ENCODE assay signal across 14 cellular contexts in genomic region chr22:19068784-19069271, GRCh38.
"Had no signal": no experiment of that assay in that cellular context is flagged by ENCODE, and none has a peak within 500 bp of the region (broad histone marks: within the 10 kb centered on the region; RNA-seq: fewer than 3 reads in every experiment).

No MANE protein-coding gene starts in this region.

- ATAC-seq: activated T-cell treated with anti-CD3 and anti-CD28 coated beads, Interleukin-2, amount 50 U/mL, for 4 hours; mucosa of descending colon; natural killer cell had no signal

- H3K4me3 ChIP-seq: mucosa of descending colon, tibial artery had no signal

- H3K27ac Mint-ChIP-seq: activated naive CD8-positive, alpha-beta T cell treated with anti-CD3 and anti-CD28 coated beads for 36 hours; natural killer cell had no signal

- H3K27me3 Mint-ChIP-seq: activated naive CD8-positive, alpha-beta T cell treated with anti-CD3 and anti-CD28 coated beads for 36 hours had no signal

- H3K36me3 Mint-ChIP-seq: natural killer cell had no signal

- H3K9me3 ChIP-seq: mucosa of descending colon, tibial artery had no signal

- H3K27ac ChIP-seq: brain microvascular endothelial cell, tibial artery had no signal

- DNase-seq: activated CD4-positive, alpha-beta T cell treated with anti-CD3 and anti-CD28 coated beads for 48 hours; activated gamma-delta T cell; activated naive CD8-positive, alpha-beta T cell treated with anti-CD3 and anti-CD28 coated beads for 36 hours; activated T-cell treated with anti-CD3 and anti-CD28 coated beads, Interleukin-2, amount 50 U/mL, for 4 hours; brain microvascular endothelial cell; cerebellar nuclear complex; dermis blood vessel endothelial cell; erythroblast; hypothalamus; left cardiac atrium; mammary epithelial cell; mucosa of descending colon; natural killer cell had no signal

- H3K4me3 Mint-ChIP-seq: activated naive CD8-positive, alpha-beta T cell treated with anti-CD3 and anti-CD28 coated beads for 36 hours; activated T-cell treated with anti-CD3 and anti-CD28 coated beads, Interleukin-2, amount 50 U/mL, for 4 hours; natural killer cell had no signal

- H3K9me3 Mint-ChIP-seq: activated naive CD8-positive, alpha-beta T cell treated with anti-CD3 and anti-CD28 coated beads for 36 hours; activated T-cell treated with anti-CD3 and anti-CD28 coated beads, Interleukin-2, amount 50 U/mL, for 4 hours; natural killer cell had no signal

- H3K27me3 ChIP-seq: brain microvascular endothelial cell, tibial artery had no signal
